In genomic region chr1:181038399-181038873, GRCh38 we compare ENCODE assay signal across 8 cellular contexts. TPM values are rescaled to one million over a fixed set of nuclear protein-coding genes. Genes with fewer than 3 reads are reported as not detected.
DNase-seq lines count a peak whose midpoint lies in the region; ATAC-seq and TF ChIP-seq lines count a peak whose summit lies in the region.

No MANE protein-coding gene starts in this region.

- H3K27ac Mint-ChIP-seq in activated CD4-positive, alpha-beta T cell treated with anti-CD3 and anti-CD28 coated beads, Interleukin-2, amount 10 ng/mL, durations not matched to agents 7 days and 5 days = no peak overlapping the region

- CTCF ChIA-PET in activated CD4-positive, alpha-beta T cell treated with anti-CD3 and anti-CD28 coated beads, Interleukin-2, amount 10 ng/mL, durations not matched to agents 7 days and 5 days (lab: Charles Lee) = interaction anchor here (0.9 to 8.6 kb wide), 18 partner anchors 9 to 127 kb away, joined by 3 to 57 read pairs (median 4); partner anchors contain the start of gene STX6

- H3K18ac ChIP-seq in mesenchymal stem cell (ENCODE audit: low read depth in 1 of 2, low read length in 2 of 2) = no peak overlapping the region

- H3K27me3 ChIP-seq in mesenchymal stem cell (ENCODE audit: control insufficient read depth in 1 of 2, insufficient read depth in 1 of 2, low read length in 2 of 2) = no peaks in the 10 kb centered on the region

- 89% methylated on average over 4 of the region's 5 CpGs for WGBS in mesenchymal stem cell

- no peak overlapping the region for H3K4ac ChIP-seq in mesenchymal stem cell (ENCODE audit: low read depth in 1 of 2, low read length in 2 of 2)

- no peak overlapping the region for H3K14ac ChIP-seq in mesenchymal stem cell (ENCODE audit: low read length in 2 of 2)

- H3K9me3 Mint-ChIP-seq in activated CD4-positive, alpha-beta T cell treated with anti-CD3 and anti-CD28 coated beads, Interleukin-2, amount 10 ng/mL, durations not matched to agents 7 days and 5 days = no peaks in the 10 kb centered on the region

- POLR2A ChIA-PET in activated CD4-positive, alpha-beta T cell treated with anti-CD3 and anti-CD28 coated beads, Interleukin-2, amount 10 ng/mL, durations not matched to agents 7 days and 5 days (lab: Charles Lee) = interaction anchor here (0.7 kb wide), 1 partner anchor 41 kb away, joined by 8 read pairs; no protein-coding TSS in a partner anchor

- no peak overlapping the region for H4K91ac ChIP-seq in mesenchymal stem cell (ENCODE audit: low read length)

- ATAC-seq in HG03280 (IDR thresholded peaks at IDR 0.05; ENCODE audit: unreplicated experiment) (peak; percentile 42), HG03457 (IDR thresholded peaks at IDR 0.05; ENCODE audit: unreplicated experiment) (no peak)

- H2BK5ac ChIP-seq in mesenchymal stem cell (ENCODE audit: low read depth, low read length, poor library complexity, severe bottlenecking) = no peak overlapping the region

- H3K79me1 ChIP-seq in mesenchymal stem cell (replicated peaks; ENCODE audit: low read length, poor library complexity, severe bottlenecking) = no peaks in the 10 kb centered on the region

- H3K9me3 ChIP-seq in mesenchymal stem cell (ENCODE audit: control insufficient read depth, low read length) = no peaks in the 10 kb centered on the region

- H2AK5ac ChIP-seq in mesenchymal stem cell (ENCODE audit: low read length, severe bottlenecking) = no peak overlapping the region

- peaks cover 75% of the 10 kb centered on the region for H3K4me1 Mint-ChIP-seq in activated CD4-positive, alpha-beta T cell treated with anti-CD3 and anti-CD28 coated beads, Interleukin-2, amount 10 ng/mL, durations not matched to agents 7 days and 5 days

- H3K9ac ChIP-seq in mesenchymal stem cell (ENCODE audit: low read length) = no peak overlapping the region

- no peak overlapping the region for H2AFZ ChIP-seq in mesenchymal stem cell (ENCODE audit: low read depth, low read length)

- peaks cover 50% of the 10 kb centered on the region for H3K36me3 Mint-ChIP-seq in activated CD4-positive, alpha-beta T cell treated with anti-CD3 and anti-CD28 coated beads, Interleukin-2, amount 10 ng/mL, durations not matched to agents 7 days and 5 days (ENCODE audit: low read depth)

- no peak overlapping the region for H3K23ac ChIP-seq in mesenchymal stem cell (ENCODE audit: low read length in 2 of 2)

- no peak overlapping the region for H3K4me3 ChIP-seq in mesenchymal stem cell (ENCODE audit: insufficient read depth in 1 of 2, low read depth in 1 of 2, low read length in 2 of 2)

- no peak overlapping the region for H2BK120ac ChIP-seq in mesenchymal stem cell (ENCODE audit: low read depth, low read length)

- H3K27ac ChIP-seq in mesenchymal stem cell (ENCODE audit: low read length, poor library complexity, severe bottlenecking) (no peak overlapping the region), substantia nigra (ENCODE audit: low read depth, low read length, poor library complexity, severe bottlenecking) (no peak overlapping the region)

- H3K4me3 Mint-ChIP-seq in activated CD4-positive, alpha-beta T cell treated with anti-CD3 and anti-CD28 coated beads, Interleukin-2, amount 10 ng/mL, durations not matched to agents 7 days and 5 days = no peak overlapping the region

- no peak overlapping the region for H4K8ac ChIP-seq in mesenchymal stem cell (ENCODE audit: low read length)

- peak; percentile 81 to 91 for DNase-seq in NCI-H526 (lab: John Stamatoyannopoulos, UW)
- DNase-seq in activated CD4-positive, alpha-beta T cell treated with anti-CD3 and anti-CD28 coated beads, Interleukin-2, amount 10 ng/mL, durations not matched to agents 7 days and 5 days = peak; percentile 72
- peak; percentile 55 for DNase-seq in effector CD4-positive, alpha-beta T cell
- peak; percentile 66 for DNase-seq in mesenchymal stem cell
- peak in 32 of 49 donors; percentile 6 to 59 (median 28) for DNase-seq in substantia nigra (lab: John Stamatoyannopoulos, UW)

- no peak overlapping the region for H3K4me2 ChIP-seq in mesenchymal stem cell (ENCODE audit: low read length, poor library complexity, severe bottlenecking)

- no peak overlapping the region for H2BK15ac ChIP-seq in mesenchymal stem cell (ENCODE audit: low read depth, poor library complexity, severe bottlenecking)

- H3K36me3 ChIP-seq in mesenchymal stem cell (ENCODE audit: control insufficient read depth in 1 of 2, insufficient read depth in 2 of 2, low read depth in 1 of 2, low read length in 2 of 2) = peaks cover 0 to 10% of the 10 kb centered on the region in 2 experiments

- no peak overlapping the region for H2BK12ac ChIP-seq in mesenchymal stem cell (ENCODE audit: low read length in 2 of 2)

- H3K27me3 Mint-ChIP-seq in activated CD4-positive, alpha-beta T cell treated with anti-CD3 and anti-CD28 coated beads, Interleukin-2, amount 10 ng/mL, durations not matched to agents 7 days and 5 days = no peaks in the 10 kb centered on the region

- no peaks in the 10 kb centered on the region for H3K4me1 ChIP-seq in mesenchymal stem cell (ENCODE audit: control insufficient read depth, insufficient read depth, low read depth, low read length)

- TF ChIP-seq CTCF in GM12874 (IDR thresholded peaks at IDR 0.05; ENCODE audit: insufficient read depth, low read depth, low read length) = peak; percentile 82

RNA-seq across cellular contexts. Expression of gene MR1, which starts 4.7 kb away (rescaled TPM):
- 10 to 100 TPM; 37.4 to 38.7 TPM for total RNA-seq in activated CD4-positive, alpha-beta T cell treated with anti-CD3 and anti-CD28 coated beads, Interleukin-2, amount 10 ng/mL, durations not matched to agents 7 days and 5 days
- polyA plus RNA-seq in mesenchymal stem cell (2013, experiment 1 of 2) = 2.2 TPM
- 2.2 TPM for polyA plus RNA-seq in mesenchymal stem cell (2013, experiment 2 of 2)

RNA-seq across cellular contexts. Expression of gene STX6, which starts 15.8 kb away (rescaled TPM):
- total RNA-seq in activated CD4-positive, alpha-beta T cell treated with anti-CD3 and anti-CD28 coated beads, Interleukin-2, amount 10 ng/mL, durations not matched to agents 7 days and 5 days = 10 to 100 TPM; 17.9 to 18.4 TPM
- 11.2 TPM for polyA plus RNA-seq in mesenchymal stem cell (2013, experiment 1 of 2)
- 10.8 TPM for polyA plus RNA-seq in mesenchymal stem cell (2013, experiment 2 of 2)

RNA-seq across cellular contexts. Expression of gene IER5, which starts 50.1 kb away (rescaled TPM):
- 10 to 100 TPM; 20.3 to 24.9 TPM for total RNA-seq in activated CD4-positive, alpha-beta T cell treated with anti-CD3 and anti-CD28 coated beads, Interleukin-2, amount 10 ng/mL, durations not matched to agents 7 days and 5 days
- 11.3 TPM for polyA plus RNA-seq in mesenchymal stem cell (2013, experiment 1 of 2)
- 11.5 TPM for polyA plus RNA-seq in mesenchymal stem cell (2013, experiment 2 of 2)

Comparison
In these comparisons a context has a peak if more than half of its experiments do, and no peak if none do; other contexts are left out.
1. DNase-seq: peak in every context shown above with its lines; median percentile 86 in NCI-H526; 72 in activated CD4-positive, alpha-beta T cell treated with anti-CD3 and anti-CD28 coated beads, Interleukin-2, amount 10 ng/mL, durations not matched to agents 7 days and 5 days; 66 in mesenchymal stem cell; 55 in effector CD4-positive, alpha-beta T cell; 28 in substantia nigra.